3 cellular contexts compared by ENCODE assay signal in the genomic region with DNA sequence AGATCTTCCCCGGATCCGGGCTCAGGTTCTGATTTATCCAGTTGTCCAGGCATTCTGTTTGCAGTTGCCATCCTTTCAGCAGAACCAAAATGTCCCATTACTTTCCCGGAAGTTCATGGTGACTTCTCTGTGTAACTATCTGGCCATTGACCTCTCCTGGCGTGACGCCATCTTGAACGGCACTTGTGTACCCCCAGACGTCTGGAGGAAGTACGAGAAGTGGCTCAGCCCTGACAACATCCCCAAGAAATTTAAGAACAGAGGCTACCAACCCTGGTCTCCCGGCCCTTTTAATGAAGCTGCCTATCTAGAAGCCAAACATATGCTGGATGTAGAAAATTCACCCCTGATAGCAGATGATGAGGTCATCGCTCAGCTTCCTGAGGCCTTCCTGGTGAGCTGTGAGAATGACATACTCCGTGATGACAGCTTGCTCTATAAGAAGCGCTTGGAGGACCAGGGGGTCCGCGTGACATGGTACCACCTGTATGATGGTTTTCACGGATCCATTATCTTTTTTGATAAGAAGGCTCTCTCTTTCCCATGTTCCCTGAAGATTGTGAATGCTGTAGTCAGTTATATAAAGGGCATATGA.
TF ChIP-seq lines count a peak whose summit lies in the region.

No MANE protein-coding gene starts in this region.

TF ChIP-seq in GM23338, 12 proteins besides CTCF, POLR2A, EP300 and RAD21:
- TF ChIP-seq, protein P1, sequence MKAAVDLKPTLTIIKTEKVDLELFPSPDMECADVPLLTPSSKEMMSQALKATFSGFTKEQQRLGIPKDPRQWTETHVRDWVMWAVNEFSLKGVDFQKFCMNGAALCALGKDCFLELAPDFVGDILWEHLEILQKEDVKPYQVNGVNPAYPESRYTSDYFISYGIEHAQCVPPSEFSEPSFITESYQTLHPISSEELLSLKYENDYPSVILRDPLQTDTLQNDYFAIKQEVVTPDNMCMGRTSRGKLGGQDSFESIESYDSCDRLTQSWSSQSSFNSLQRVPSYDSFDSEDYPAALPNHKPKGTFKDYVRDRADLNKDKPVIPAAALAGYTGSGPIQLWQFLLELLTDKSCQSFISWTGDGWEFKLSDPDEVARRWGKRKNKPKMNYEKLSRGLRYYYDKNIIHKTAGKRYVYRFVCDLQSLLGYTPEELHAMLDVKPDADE (IDR thresholded peaks at IDR 0.05), result no peak
- TF ChIP-seq ZNF331 (CRISPR knock-in tag; IDR thresholded peaks at IDR 0.05; ENCODE audit: low read depth), result no peak
- TF ChIP-seq ZNF114 (CRISPR knock-in tag; IDR thresholded peaks at IDR 0.05), result no peak
- no peak for TF ChIP-seq CREB1 (CRISPR knock-in tag; IDR thresholded peaks at IDR 0.05; ENCODE audit: low read depth)
- TF ChIP-seq, protein P2, sequence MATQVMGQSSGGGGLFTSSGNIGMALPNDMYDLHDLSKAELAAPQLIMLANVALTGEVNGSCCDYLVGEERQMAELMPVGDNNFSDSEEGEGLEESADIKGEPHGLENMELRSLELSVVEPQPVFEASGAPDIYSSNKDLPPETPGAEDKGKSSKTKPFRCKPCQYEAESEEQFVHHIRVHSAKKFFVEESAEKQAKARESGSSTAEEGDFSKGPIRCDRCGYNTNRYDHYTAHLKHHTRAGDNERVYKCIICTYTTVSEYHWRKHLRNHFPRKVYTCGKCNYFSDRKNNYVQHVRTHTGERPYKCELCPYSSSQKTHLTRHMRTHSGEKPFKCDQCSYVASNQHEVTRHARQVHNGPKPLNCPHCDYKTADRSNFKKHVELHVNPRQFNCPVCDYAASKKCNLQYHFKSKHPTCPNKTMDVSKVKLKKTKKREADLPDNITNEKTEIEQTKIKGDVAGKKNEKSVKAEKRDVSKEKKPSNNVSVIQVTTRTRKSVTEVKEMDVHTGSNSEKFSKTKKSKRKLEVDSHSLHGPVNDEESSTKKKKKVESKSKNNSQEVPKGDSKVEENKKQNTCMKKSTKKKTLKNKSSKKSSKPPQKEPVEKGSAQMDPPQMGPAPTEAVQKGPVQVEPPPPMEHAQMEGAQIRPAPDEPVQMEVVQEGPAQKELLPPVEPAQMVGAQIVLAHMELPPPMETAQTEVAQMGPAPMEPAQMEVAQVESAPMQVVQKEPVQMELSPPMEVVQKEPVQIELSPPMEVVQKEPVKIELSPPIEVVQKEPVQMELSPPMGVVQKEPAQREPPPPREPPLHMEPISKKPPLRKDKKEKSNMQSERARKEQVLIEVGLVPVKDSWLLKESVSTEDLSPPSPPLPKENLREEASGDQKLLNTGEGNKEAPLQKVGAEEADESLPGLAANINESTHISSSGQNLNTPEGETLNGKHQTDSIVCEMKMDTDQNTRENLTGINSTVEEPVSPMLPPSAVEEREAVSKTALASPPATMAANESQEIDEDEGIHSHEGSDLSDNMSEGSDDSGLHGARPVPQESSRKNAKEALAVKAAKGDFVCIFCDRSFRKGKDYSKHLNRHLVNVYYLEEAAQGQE (IDR thresholded peaks at IDR 0.05; ENCODE audit: unreplicated experiment), result no peak
- no peak for TF ChIP-seq NANOG (IDR thresholded peaks at IDR 0.05; ENCODE audit: borderline replicate concordance)
- TF ChIP-seq POLR2AphosphoS5 (IDR thresholded peaks at IDR 0.05; ENCODE audit: low read depth), result no peak
- no peak for TF ChIP-seq JUNB (IDR thresholded peaks at IDR 0.05; ENCODE audit: unreplicated experiment)

TF ChIP-seq in H1, 55 proteins besides CTCF, POLR2A, EP300 and RAD21:
- TF ChIP-seq NRF1 (IDR thresholded peaks at IDR 0.05; ENCODE audit: low read depth, low read length) (no peak), BACH1 (IDR thresholded peaks at IDR 0.05; ENCODE audit: low read length) (no peak)
- TF ChIP-seq, protein P3, sequence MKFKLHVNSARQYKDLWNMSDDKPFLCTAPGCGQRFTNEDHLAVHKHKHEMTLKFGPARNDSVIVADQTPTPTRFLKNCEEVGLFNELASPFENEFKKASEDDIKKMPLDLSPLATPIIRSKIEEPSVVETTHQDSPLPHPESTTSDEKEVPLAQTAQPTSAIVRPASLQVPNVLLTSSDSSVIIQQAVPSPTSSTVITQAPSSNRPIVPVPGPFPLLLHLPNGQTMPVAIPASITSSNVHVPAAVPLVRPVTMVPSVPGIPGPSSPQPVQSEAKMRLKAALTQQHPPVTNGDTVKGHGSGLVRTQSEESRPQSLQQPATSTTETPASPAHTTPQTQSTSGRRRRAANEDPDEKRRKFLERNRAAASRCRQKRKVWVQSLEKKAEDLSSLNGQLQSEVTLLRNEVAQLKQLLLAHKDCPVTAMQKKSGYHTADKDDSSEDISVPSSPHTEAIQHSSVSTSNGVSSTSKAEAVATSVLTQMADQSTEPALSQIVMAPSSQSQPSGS (IDR thresholded peaks at IDR 0.05; ENCODE audit: low read length), result no peak
- TF ChIP-seq, protein P4, sequence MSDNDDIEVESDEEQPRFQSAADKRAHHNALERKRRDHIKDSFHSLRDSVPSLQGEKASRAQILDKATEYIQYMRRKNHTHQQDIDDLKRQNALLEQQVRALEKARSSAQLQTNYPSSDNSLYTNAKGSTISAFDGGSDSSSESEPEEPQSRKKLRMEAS (IDR thresholded peaks at IDR 0.05), result no peak
- TF ChIP-seq, protein P5, sequence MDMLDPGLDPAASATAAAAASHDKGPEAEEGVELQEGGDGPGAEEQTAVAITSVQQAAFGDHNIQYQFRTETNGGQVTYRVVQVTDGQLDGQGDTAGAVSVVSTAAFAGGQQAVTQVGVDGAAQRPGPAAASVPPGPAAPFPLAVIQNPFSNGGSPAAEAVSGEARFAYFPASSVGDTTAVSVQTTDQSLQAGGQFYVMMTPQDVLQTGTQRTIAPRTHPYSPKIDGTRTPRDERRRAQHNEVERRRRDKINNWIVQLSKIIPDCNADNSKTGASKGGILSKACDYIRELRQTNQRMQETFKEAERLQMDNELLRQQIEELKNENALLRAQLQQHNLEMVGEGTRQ (IDR thresholded peaks at IDR 0.05; ENCODE audit: low read length), result no peak
TF ChIP-seq in H1: peak in this region for 0.

TF ChIP-seq in HepG2, 621 proteins besides CTCF, POLR2A, EP300 and RAD21:
- TF ChIP-seq, protein P6, sequence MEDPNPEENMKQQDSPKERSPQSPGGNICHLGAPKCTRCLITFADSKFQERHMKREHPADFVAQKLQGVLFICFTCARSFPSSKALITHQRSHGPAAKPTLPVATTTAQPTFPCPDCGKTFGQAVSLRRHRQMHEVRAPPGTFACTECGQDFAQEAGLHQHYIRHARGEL (CRISPR knock-in tag; IDR thresholded peaks at IDR 0.05), result no peak
- peak; percentile 47 for TF ChIP-seq CREB1 (IDR thresholded peaks at IDR 0.05)
- no peak for TF ChIP-seq CREB1 (CRISPR knock-in tag; IDR thresholded peaks at IDR 0.05)
- TF ChIP-seq ZSCAN22 (CRISPR knock-in tag; IDR thresholded peaks at IDR 0.05), result no peak
- no peak for TF ChIP-seq PPARG (CRISPR knock-in tag; conservative IDR thresholded peaks at IDR 0.05)
- TF ChIP-seq, protein P7, sequence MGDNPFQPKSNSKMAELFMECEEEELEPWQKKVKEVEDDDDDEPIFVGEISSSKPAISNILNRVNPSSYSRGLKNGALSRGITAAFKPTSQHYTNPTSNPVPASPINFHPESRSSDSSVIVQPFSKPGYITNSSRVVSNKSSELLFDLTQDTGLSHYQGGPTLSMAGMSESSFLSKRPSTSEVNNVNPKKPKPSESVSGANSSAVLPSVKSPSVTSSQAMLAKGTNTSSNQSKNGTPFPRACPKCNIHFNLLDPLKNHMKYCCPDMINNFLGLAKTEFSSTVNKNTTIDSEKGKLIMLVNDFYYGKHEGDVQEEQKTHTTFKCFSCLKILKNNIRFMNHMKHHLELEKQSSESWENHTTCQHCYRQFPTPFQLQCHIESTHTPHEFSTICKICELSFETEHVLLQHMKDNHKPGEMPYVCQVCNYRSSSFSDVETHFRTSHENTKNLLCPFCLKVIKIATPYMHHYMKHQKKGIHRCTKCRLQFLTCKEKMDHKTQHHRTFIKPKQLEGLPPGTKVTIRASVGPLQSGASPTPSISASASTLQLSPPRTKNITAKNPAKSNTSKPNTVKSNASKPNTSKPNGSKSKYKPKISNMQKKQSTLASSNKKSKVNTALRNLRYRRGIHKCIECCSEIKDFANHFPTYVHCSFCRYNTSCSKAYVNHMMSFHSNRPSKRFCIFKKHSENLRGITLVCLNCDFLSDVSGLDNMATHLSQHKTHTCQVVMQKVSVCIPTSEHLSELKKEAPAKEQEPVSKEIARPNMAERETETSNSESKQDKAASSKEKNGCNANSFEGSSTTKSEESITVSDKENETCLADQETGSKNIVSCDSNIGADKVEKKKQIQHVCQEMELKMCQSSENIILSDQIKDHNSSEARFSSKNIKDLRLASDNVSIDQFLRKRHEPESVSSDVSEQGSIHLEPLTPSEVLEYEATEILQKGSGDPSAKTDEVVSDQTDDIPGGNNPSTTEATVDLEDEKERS (CRISPR knock-in tag; IDR thresholded peaks at IDR 0.05), result no peak
- peak; percentile 86 for TF ChIP-seq ATF7 (IDR thresholded peaks at IDR 0.05)
- no peak for TF ChIP-seq ATF7 (CRISPR knock-in tag; IDR thresholded peaks at IDR 0.05)
- no peak for TF ChIP-seq NFIB (CRISPR knock-in tag; IDR thresholded peaks at IDR 0.05; ENCODE audit: borderline replicate concordance)
- no peak for TF ChIP-seq SAFB2 (CRISPR knock-in tag; IDR thresholded peaks at IDR 0.05; ENCODE audit: borderline replicate concordance, low read depth)
- TF ChIP-seq ZNF101 (CRISPR knock-in tag; IDR thresholded peaks at IDR 0.05; ENCODE audit: borderline replicate concordance, low read depth), result no peak
- TF ChIP-seq KDM1A (CRISPR knock-in tag; IDR thresholded peaks at IDR 0.05), result no peak
TF ChIP-seq in HepG2: peak in this region for 2.
